In genomic region chr4:4289575-4289929, GRCh38 we compare ENCODE assay signal across 8 cellular contexts. TPM values are rescaled to one million over a fixed set of nuclear protein-coding genes. Genes with fewer than 3 reads are reported as not detected.
DNase-seq lines count a peak whose midpoint lies in the region; ATAC-seq and TF ChIP-seq lines count a peak whose summit lies in the region.

No MANE protein-coding gene starts in this region.

- no peak overlapping the region for H3K27ac ChIP-seq in Karpas-422 (ENCODE audit: low read length)
- H3K27ac ChIP-seq in effector memory CD4-positive, alpha-beta T cell (ENCODE audit: insufficient read depth, low read length, poor library complexity, severe bottlenecking): peak overlapping the region; percentile 70
- peak overlapping the region; percentile 3 for H3K27ac ChIP-seq in neural cell (ENCODE audit: low read length)

- no peak overlapping the region for H2AFZ ChIP-seq in Karpas-422 (ENCODE audit: low read length)
- H2AFZ ChIP-seq in neural cell (ENCODE audit: low read depth, low read length): peak overlapping the region; percentile 28

- H3K27me3 Mint-ChIP-seq in Caco-2 (ENCODE audit: insufficient read depth, unreplicated experiment): no peaks in the 10 kb centered on the region

- POLR2A ChIA-PET in Caco-2 (lab: Charles Lee): interaction anchor here (0.6 to 0.7 kb wide), 2 partner anchors 9 to 95 kb away, joined by 3 read pairs; no protein-coding TSS in a partner anchor

- 0 out of 2 replicates have a peak, but pooled peaks cover 3% of the 10 kb centered on the region for H3K4me1 ChIP-seq in Caco-2
- peaks cover 24% of the 10 kb centered on the region for H3K4me1 ChIP-seq in Karpas-422 (ENCODE audit: low read length)
- peaks cover 22% of the 10 kb centered on the region for H3K4me1 ChIP-seq in effector memory CD4-positive, alpha-beta T cell (ENCODE audit: control insufficient read depth, insufficient read depth, low read length, poor library complexity, severe bottlenecking)

- H3K4me1 Mint-ChIP-seq in Caco-2 (ENCODE audit: low read depth, unreplicated experiment): peaks cover 10% of the 10 kb centered on the region

- H3K9me2 ChIP-seq in Karpas-422 (replicated peaks; ENCODE audit: insufficient read depth, low read length): no peaks in the 10 kb centered on the region
- no peaks in the 10 kb centered on the region for H3K9me2 ChIP-seq in neural cell (ENCODE audit: insufficient read depth, low read length)

- peaks cover 96% of the 10 kb centered on the region for H3K79me2 ChIP-seq in Karpas-422 (ENCODE audit: low read length)
- H3K79me2 ChIP-seq in neural cell (replicated peaks; ENCODE audit: insufficient read depth, low read length): peaks cover 44% of the 10 kb centered on the region

- peaks cover 17% of the 10 kb centered on the region; the same call in 1 of the 2 replicates for H4K20me1 ChIP-seq in Karpas-422 (ENCODE audit: insufficient read depth, low read depth, low read length)
- H4K20me1 ChIP-seq in neural cell (ENCODE audit: insufficient read depth): no peaks in the 10 kb centered on the region

- H3K4me3 Mint-ChIP-seq in Caco-2 (ENCODE audit: unreplicated experiment): peak overlapping the region; percentile 97

- H3K27me3 ChIP-seq in Caco-2 (replicated peaks; ENCODE audit: control insufficient read depth, insufficient read depth, low read length): no peaks in the 10 kb centered on the region
- no peaks in the 10 kb centered on the region for H3K27me3 ChIP-seq in Karpas-422 (ENCODE audit: low read length)
- no peaks in the 10 kb centered on the region for H3K27me3 ChIP-seq in effector memory CD4-positive, alpha-beta T cell (replicated peaks; ENCODE audit: control insufficient read depth, insufficient read depth, low read length, poor library complexity, severe bottlenecking)
- no peaks in the 10 kb centered on the region for H3K27me3 ChIP-seq in neural cell (ENCODE audit: insufficient read depth, low read depth, low read length)

- H3K36me3 ChIP-seq in Caco-2 (ENCODE audit: control insufficient read depth, insufficient read depth, low read length): peaks cover 1% of the 10 kb centered on the region; the same call in 1 of the 2 replicates
- H3K36me3 ChIP-seq in Karpas-422 (ENCODE audit: insufficient read depth, low read length): peaks cover 25% of the 10 kb centered on the region; the same call in 1 of the 2 replicates
- H3K36me3 ChIP-seq in effector memory CD4-positive, alpha-beta T cell (ENCODE audit: control insufficient read depth, insufficient read depth, low read length): peaks cover 21% of the 10 kb centered on the region
- no peaks in the 10 kb centered on the region for H3K36me3 ChIP-seq in neural cell (ENCODE audit: insufficient read depth, low read length)

- H3K9me3 ChIP-seq in Caco-2 (no peaks in the 10 kb centered on the region), Karpas-422 (ENCODE audit: low read length) (no peaks in the 10 kb centered on the region), neural cell (ENCODE audit: low read length) (no peaks in the 10 kb centered on the region)
- H3K9me3 ChIP-seq in effector memory CD4-positive, alpha-beta T cell (ENCODE audit: control insufficient read depth, low read length): no peaks in the 10 kb centered on the region

- TF ChIP-seq CTCF in Caco-2 (IDR thresholded peaks at IDR 0.05; ENCODE audit: insufficient read depth in 1 of 2, low read depth in 1 of 2, low read length in 1 of 2, severe bottlenecking in 1 of 2, unreplicated experiment in 1 of 2) (no peak), neural cell (IDR thresholded peaks at IDR 0.05; ENCODE audit: poor library complexity, severe bottlenecking) (no peak)

- H3K9ac ChIP-seq in Karpas-422 (ENCODE audit: low read length) (peak overlapping the region; percentile 86), neural cell (ENCODE audit: low read length) (peak overlapping the region; percentile 92)

- intact Hi-C loops in Caco-2 (cut with micrococcal nuclease; ENCODE audit: unreplicated experiment): no loop called here

- H3K4me2 ChIP-seq in Karpas-422 (ENCODE audit: low read depth, low read length, poor library complexity, severe bottlenecking) (peak overlapping the region; percentile 83), neural cell (ENCODE audit: low read length) (peak overlapping the region; percentile 99)

- BruUV-seq in Caco-2 (replicated peaks; lab: Mats Ljungman, UMichigan): TSS peak; percentile 67

- peak overlapping the region; percentile 90 for H3K27ac Mint-ChIP-seq in Caco-2 (ENCODE audit: unreplicated experiment)

- TF ChIP-seq EP300 in neural cell (conservative IDR thresholded peaks at IDR 0.05; ENCODE audit: poor library complexity, severe bottlenecking): no peak

- ATAC-seq in GM21515 (IDR thresholded peaks at IDR 0.05; ENCODE audit: unreplicated experiment): peak; percentile 21

- DNase-seq in Caco-2 (no peak), Karpas-422 (peak; percentile 48), CD1c-positive myeloid dendritic cell (ENCODE audit: extremely low spot score) (no peak), AML-193 (lab: John Stamatoyannopoulos, UW) (no peak), GM03348 (ENCODE audit: low spot score) (no peak)
- no peak for DNase-seq in effector memory CD4-positive, alpha-beta T cell

- H3K9me3 Mint-ChIP-seq in Caco-2 (ENCODE audit: unreplicated experiment): no peaks in the 10 kb centered on the region

- no peaks in the 10 kb centered on the region for H3F3A ChIP-seq in neural cell (ENCODE audit: insufficient read depth, low read length, poor library complexity, severe bottlenecking)

- H3K36me3 Mint-ChIP-seq in Caco-2 (ENCODE audit: insufficient read depth, unreplicated experiment): peaks cover 31% of the 10 kb centered on the region

- H3K4me3 ChIP-seq in Caco-2 (ENCODE audit: low read depth, low read length) (peak overlapping the region; percentile 96), Karpas-422 (ENCODE audit: low read length) (peak overlapping the region; percentile 88), neural cell (ENCODE audit: low read length) (peak overlapping the region; percentile 95)
- H3K4me3 ChIP-seq in effector memory CD4-positive, alpha-beta T cell (ENCODE audit: insufficient read depth, low read depth, low read length, poor library complexity, severe bottlenecking): peak overlapping the region; percentile 85

- CTCF ChIA-PET in Caco-2 (lab: Charles Lee): interaction anchor here (0.6 kb wide), 1 partner anchor 106 kb away, joined by 3 read pairs; no protein-coding TSS in a partner anchor

- no peak for TF ChIP-seq RAD21 in neural cell (conservative IDR thresholded peaks at IDR 0.05)

TF ChIP-seq in neural cell, 6 proteins besides CTCF, POLR2A, EP300 and RAD21:
- TF ChIP-seq EZH2 (IDR thresholded peaks at IDR 0.05; ENCODE audit: borderline replicate concordance, insufficient read depth, low read length, poor library complexity, severe bottlenecking) (no peak), POLR2AphosphoS5 (IDR thresholded peaks at IDR 0.05) (no peak), REST (IDR thresholded peaks at IDR 0.05; ENCODE audit: borderline replicate concordance) (no peak), SMC3 (conservative IDR thresholded peaks at IDR 0.05; ENCODE audit: poor library complexity) (no peak), TAF1 (IDR thresholded peaks at IDR 0.05; ENCODE audit: low read depth) (no peak), MXI1 (conservative IDR thresholded peaks at IDR 0.05; ENCODE audit: poor library complexity, severe bottlenecking) (no peak)

RNA-seq across cellular contexts. Expression of gene LYAR, which starts 0.4 kb away (rescaled TPM):
- 27.3 and 29.8 TPM in 2 replicates for total RNA-seq in Caco-2 (2022)
- total RNA-seq in Karpas-422 (2014; rRNA removed; shearing (Covaris generic); ENCODE audit: low replicate concordance): 19.7 and 32.2 TPM in 2 replicates
- polyA plus RNA-seq in neural cell: 10.0 and 14.7 TPM in 2 replicates
- polyA minus RNA-seq in neural cell: 8.8 and 9.7 TPM in 2 replicates

RNA-seq across cellular contexts. Expression of gene ZBTB49, which starts 0.5 kb away (rescaled TPM):
- total RNA-seq in Caco-2 (2022): 3.5 and 7.2 TPM in 2 replicates
- 6.7 and 7.1 TPM in 2 replicates for total RNA-seq in Karpas-422 (2014; rRNA removed; shearing (Covaris generic); ENCODE audit: low replicate concordance)
- polyA plus RNA-seq in neural cell: 16.3 and 16.5 TPM in 2 replicates
- polyA minus RNA-seq in neural cell: 27.2 and 27.8 TPM in 2 replicates

RNA-seq across cellular contexts. Expression of gene TMEM128, which starts 41.5 kb away (rescaled TPM):
- 14.4 and 19.0 TPM in 2 replicates for total RNA-seq in Caco-2 (2022)
- 13.1 and 30.9 TPM in 2 replicates for total RNA-seq in Karpas-422 (2014; rRNA removed; shearing (Covaris generic); ENCODE audit: low replicate concordance)
- 82.3 and 93.6 TPM in 2 replicates for polyA plus RNA-seq in neural cell
- 44.9 and 47.0 TPM in 2 replicates for polyA minus RNA-seq in neural cell
